ENCODE assay signal across 8 cellular contexts in the genomic region with DNA sequence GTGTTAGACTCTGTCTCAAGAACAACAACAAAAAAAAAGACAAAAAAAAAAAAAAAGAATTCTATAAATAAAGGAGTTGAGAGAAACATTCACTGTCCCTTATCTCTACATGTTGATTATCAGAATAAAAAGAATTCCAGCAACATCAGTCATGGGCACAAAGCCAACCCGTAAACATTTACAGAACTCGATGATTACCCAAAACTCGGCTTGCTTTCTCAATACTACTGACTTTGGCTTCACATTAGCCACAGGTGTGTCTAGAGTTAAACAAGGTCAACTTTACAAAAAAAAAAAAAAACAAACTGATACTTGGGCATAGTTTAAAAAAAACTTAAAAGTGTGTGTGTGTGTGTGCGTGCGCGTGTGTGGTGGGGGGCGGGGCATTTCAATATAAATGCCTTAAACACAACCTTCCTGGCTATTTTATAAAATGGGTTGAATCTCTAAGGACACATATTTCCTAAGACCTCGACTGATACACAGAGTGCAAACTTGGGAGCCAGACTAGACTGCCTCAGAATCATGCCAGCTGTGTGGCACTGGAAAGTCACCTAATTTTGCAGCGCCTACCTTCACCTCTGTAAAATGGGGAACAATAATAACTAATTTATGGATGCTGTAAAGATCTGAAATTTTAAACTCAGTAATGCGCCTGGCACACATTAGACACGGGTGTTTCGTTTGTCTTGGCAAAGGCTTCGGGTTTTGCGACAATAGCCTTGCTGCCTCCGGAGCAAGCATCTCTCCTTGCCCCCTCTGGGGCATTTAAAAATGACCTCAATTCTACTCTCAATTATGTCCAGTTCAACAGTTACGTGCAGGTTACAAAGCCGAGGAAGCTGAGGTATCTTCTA. TPM values are rescaled to one million over a fixed set of nuclear protein-coding genes. Genes with fewer than 3 reads are reported as not detected.
A peak's percentile ranks its signal among the peaks of the same experiment; 100 is the strongest.
DNase-seq lines count a peak whose midpoint lies in the region; ATAC-seq, FAIRE-seq and TF ChIP-seq lines count a peak whose summit lies in the region.

No MANE protein-coding gene starts in this region.

- H3K4me3 Mint-ChIP-seq in mesothelial cell of epicardium, result peak overlapping the region; percentile 91

- H3K36me3 ChIP-seq in ACC112 (ENCODE audit: insufficient read depth, low read length), result peaks cover 10% of the 10 kb centered on the region

- DNase-seq in GM12865 (ENCODE audit: low read depth), result no peak
- peak; percentile 8 for DNase-seq in NCI-H460 (ENCODE audit: extremely low read depth, low read depth)
- no peak for DNase-seq in coronary artery (ENCODE audit: low spot score)
- no peak for DNase-seq in mesothelial cell of epicardium (ENCODE audit: low spot score in 2 of 2, unreplicated experiment in 2 of 2)
- DNase-seq in NCI-H524 treated with DMSO at 0.1 percent for 48 hours (lab: John Stamatoyannopoulos, UW), result no peak
- DNase-seq in GM12892 (ENCODE audit: insufficient read length), result no peak

- no peak for FAIRE-seq in GM12892 (lab: Jason Lieb, UNC)

- peaks cover 11% of the 10 kb centered on the region for H3K36me3 Mint-ChIP-seq in mesothelial cell of epicardium

- H3K27me3 Mint-ChIP-seq in mesothelial cell of epicardium (ENCODE audit: low read depth), result no peaks in the 10 kb centered on the region

- peak overlapping the region; percentile 78 for H2AFZ ChIP-seq in ACC112 (ENCODE audit: low read length, unreplicated experiment)

- peaks cover 14% of the 10 kb centered on the region for H3K4me1 ChIP-seq in ACC112 (ENCODE audit: control insufficient read depth, insufficient read depth, low read length, unreplicated experiment)

- H3K27me3 ChIP-seq in ACC112 (ENCODE audit: insufficient read depth, low read length), result no peaks in the 10 kb centered on the region

- ATAC-seq in HG02678 (IDR thresholded peaks at IDR 0.05; ENCODE audit: unreplicated experiment), result peak; percentile 15

- H3K4me1 Mint-ChIP-seq in mesothelial cell of epicardium, result peaks cover 20% of the 10 kb centered on the region

- H3K79me2 ChIP-seq in ACC112 (ENCODE audit: control insufficient read depth, insufficient read depth, low read length, unreplicated experiment), result peaks cover 40% of the 10 kb centered on the region

- peak overlapping the region; percentile 95 for H3K27ac Mint-ChIP-seq in mesothelial cell of epicardium

- 0 out of 2 replicates have a peak overlapping the region, but pooled peaks have one; percentile 16 for H3K27ac ChIP-seq in ACC112 (ENCODE audit: low read depth, low read length)
- peak overlapping the region; percentile 78 to 89 for H3K27ac ChIP-seq in coronary artery

- H3K9me3 Mint-ChIP-seq in mesothelial cell of epicardium, result no peaks in the 10 kb centered on the region

- TF ChIP-seq CTCF in GM12865 (IDR thresholded peaks at IDR 0.05; ENCODE audit: insufficient read depth, low read depth, low read length, missing control alignments) (no peak), coronary artery (IDR thresholded peaks at IDR 0.05) (no peak), mesothelial cell of epicardium (IDR thresholded peaks at IDR 0.05; ENCODE audit: unreplicated experiment) (no peak)

- TF ChIP-seq POLR2A in GM12892 (IDR thresholded peaks at IDR 0.05; ENCODE audit: low read depth, low read length), result no peak

- H3K4me3 ChIP-seq in ACC112 (ENCODE audit: low read depth, low read length), result peak overlapping the region; percentile 84
- peak overlapping the region; percentile 84 for H3K4me3 ChIP-seq in GM12865 (ENCODE audit: low read depth, low read length)
- peak overlapping the region; percentile 97 for H3K4me3 ChIP-seq in coronary artery

RNA-seq across cellular contexts. Expression of a gene that starts 0.9 kb away (rescaled TPM):
- 93.2 and 136 TPM in 2 replicates for total RNA-seq in NCI-H460 (2014; rRNA removed; shearing (Covaris generic))
- 99.9 and 206 TPM in 2 replicates for polyA plus RNA-seq in NCI-H460 (2014; cell fraction: nucleus; rRNA removed)
- total RNA-seq in mesothelial cell of epicardium, result 52.7 to 58.0 TPM (median 57.7 TPM) in 3 replicates
- polyA plus RNA-seq in GM12892 (2012; ENCODE audit: missing spikeins), result 47.1 TPM
